Comparison of ENCODE assay signal across 36 cellular contexts in genomic region chr4:126871810-126872209, GRCh38.
"Had no signal": no experiment of that assay in that cellular context is flagged by ENCODE, and none has a peak within 500 bp of the region (broad histone marks: within the 10 kb centered on the region; RNA-seq: fewer than 3 reads in every experiment).

No MANE protein-coding gene starts in this region.

- H3K27ac ChIP-seq: adrenal gland, body of pancreas, brain microvascular endothelial cell, breast epithelium, VCaP had no signal

- DNase-seq: activated B cell treated with CpG ODN at 0.5 μM for 24 hours; activated CD4-positive, alpha-beta memory T cell treated with anti-CD3 and anti-CD28 coated beads for 36 hours; activated CD4-positive, alpha-beta T cell treated with anti-CD3 and anti-CD28 coated beads for 4 hours; activated CD4-positive, alpha-beta T cell treated with anti-CD3 and anti-CD28 coated beads, Interleukin-2, amount 10 ng/mL, durations not matched to agents 24 days and 14 days; activated CD4-positive, alpha-beta T cell treated with anti-CD3 and anti-CD28 coated beads, Interleukin-2, amount 50 U/mL, for 1 hour; activated CD4-positive, alpha-beta T cell treated with anti-CD3 and anti-CD28 coated beads, Interleukin-2, amount 50 U/mL, for 4 hours; activated CD4-positive, CD25-positive, alpha-beta regulatory T cell treated with anti-CD3 and anti-CD28 coated beads, Interleukin-2, amount 50 U/mL, for 72 hours; activated CD8-positive, alpha-beta memory T cell treated with anti-CD3 and anti-CD28 coated beads, Interleukin-2, amount 50 U/mL, for 4 hours; activated CD8-positive, alpha-beta T cell treated with anti-CD3 and anti-CD28 coated beads for 36 hours; activated effector memory CD4-positive, alpha-beta T cell treated with anti-CD3 and anti-CD28 coated beads, Interleukin-2, amount 50 U/mL, for 16 hours; activated gamma-delta T cell treated with Interleukin-2 at 50 U/mL for 16 hours; activated naive CD4-positive, alpha-beta T cell; activated naive CD4-positive, alpha-beta T cell treated with anti-CD3 and anti-CD28 coated beads for 36 hours; activated naive CD4-positive, alpha-beta T cell treated with anti-CD3 and anti-CD28 coated beads, Interleukin-2, amount 50 U/mL, for 16 hours; activated naive CD8-positive, alpha-beta T cell treated with anti-CD3 and anti-CD28 coated beads for 36 hours; activated T-cell treated with anti-CD3 and anti-CD28 coated beads for 4 hours; activated T-cell treated with anti-CD3 and anti-CD28 coated beads, Interleukin-2, amount 50 U/mL, for 1 hour; activated T-cell treated with anti-CD3 and anti-CD28 coated beads, Interleukin-2, amount 50 U/mL, for 4 hours; activated T-cell treated with anti-CD3 and anti-CD28 coated beads, Interleukin-2, amount 50 U/mL, for 72 hours; adrenal gland; amniotic stem cell; aorta; body of pancreas; brain microvascular endothelial cell; central memory CD4-positive, alpha-beta T cell; T-helper 17 cell; T-helper 9 cell had no signal

- H3K27ac Mint-ChIP-seq: activated B cell treated with CpG ODN at 0.5 μM for 24 hours; activated CD4-positive, alpha-beta memory T cell treated with anti-CD3 and anti-CD28 coated beads for 36 hours; activated CD4-positive, alpha-beta T cell treated with anti-CD3 and anti-CD28 coated beads, Interleukin-2, amount 10 ng/mL, durations not matched to agents 24 days and 14 days; activated CD8-positive, alpha-beta T cell treated with anti-CD3 and anti-CD28 coated beads for 36 hours; activated naive CD4-positive, alpha-beta T cell treated with anti-CD3 and anti-CD28 coated beads for 36 hours; activated naive CD4-positive, alpha-beta T cell treated with anti-CD3 and anti-CD28 coated beads, Interleukin-2, amount 50 U/mL, for 72 hours; activated naive CD8-positive, alpha-beta T cell treated with anti-CD3 and anti-CD28 coated beads for 36 hours; activated T-cell treated with anti-CD3 and anti-CD28 coated beads, Interleukin-2, amount 50 U/mL, for 72 hours; activated T-helper 1 cell treated with anti-CD3 and anti-CD28 coated beads, Interleukin-12 subunit alpha, Interleukin-12 subunit beta, Interleukin-2, Interleukin-4 antibody, amounts not matched to agents 30 ng/mL and 10 ng/mL and 1 ng/mL, durations not matched to agents 14 hours and 24 hours and 36 hours; activated T-helper 17 cell treated with anti-CD3 and anti-CD28 coated beads, Interleukin-2, amount 50 U/mL, for 72 hours; T-helper 17 cell; T-helper 2 cell treated with Interferon-gamma antibody and Interleukin-4, amounts not matched to agents 5 μg/mL and 100 μg/mL, for 36 hours had no signal

- FAIRE-seq: astrocyte, colon, TTC549 had no signal

- ATAC-seq: activated CD8-positive, alpha-beta T cell treated with anti-CD3 and anti-CD28 coated beads for 36 hours; activated naive CD4-positive, alpha-beta T cell treated with anti-CD3 and anti-CD28 coated beads, Interleukin-2, amount 50 U/mL, for 72 hours; activated T-cell treated with anti-CD3 and anti-CD28 coated beads, Interleukin-2, amount 50 U/mL, for 4 hours; activated T-cell treated with anti-CD3 and anti-CD28 coated beads, Interleukin-2, amount 50 U/mL, for 72 hours; activated T-helper 17 cell treated with anti-CD3 and anti-CD28 coated beads, Interleukin-2, amount 50 U/mL, for 72 hours; body of pancreas; T-helper 17 cell had no signal

- H3K9me3 ChIP-seq: body of pancreas had no signal

- H3K4me1 ChIP-seq: adrenal gland, body of pancreas, breast epithelium had no signal

- H3K27me3 ChIP-seq: adrenal gland, body of pancreas, brain microvascular endothelial cell, breast epithelium had no signal

- H3K36me3 ChIP-seq: adrenal gland, brain microvascular endothelial cell had no signal

- H3K27me3 Mint-ChIP-seq: activated B cell treated with CpG ODN at 0.5 μM for 24 hours; activated CD4-positive, alpha-beta memory T cell treated with anti-CD3 and anti-CD28 coated beads for 36 hours; activated CD4-positive, alpha-beta T cell treated with anti-CD3 and anti-CD28 coated beads, Interleukin-2, amount 10 ng/mL, durations not matched to agents 24 days and 14 days; activated CD8-positive, alpha-beta T cell treated with anti-CD3 and anti-CD28 coated beads for 36 hours; activated naive CD8-positive, alpha-beta T cell treated with anti-CD3 and anti-CD28 coated beads for 36 hours; activated T-helper 17 cell treated with anti-CD3 and anti-CD28 coated beads, Interleukin-2, amount 50 U/mL, for 72 hours; T-helper 17 cell had no signal

- H3K4me3 ChIP-seq: adrenal gland, body of pancreas, breast epithelium had no signal

- H3K4me3 Mint-ChIP-seq: activated B cell treated with CpG ODN at 0.5 μM for 24 hours; activated CD4-positive, alpha-beta memory T cell treated with anti-CD3 and anti-CD28 coated beads for 36 hours; activated CD4-positive, alpha-beta T cell treated with anti-CD3 and anti-CD28 coated beads, Interleukin-2, amount 10 ng/mL, durations not matched to agents 24 days and 14 days; activated CD8-positive, alpha-beta T cell treated with anti-CD3 and anti-CD28 coated beads for 36 hours; activated naive CD4-positive, alpha-beta T cell treated with anti-CD3 and anti-CD28 coated beads for 36 hours; activated naive CD8-positive, alpha-beta T cell treated with anti-CD3 and anti-CD28 coated beads for 36 hours; activated T-cell treated with anti-CD3 and anti-CD28 coated beads, Interleukin-2, amount 50 U/mL, for 4 hours; activated T-cell treated with anti-CD3 and anti-CD28 coated beads, Interleukin-2, amount 50 U/mL, for 72 hours; activated T-helper 1 cell treated with anti-CD3 and anti-CD28 coated beads, Interleukin-12 subunit alpha, Interleukin-12 subunit beta, Interleukin-2, Interleukin-4 antibody, amounts not matched to agents 30 ng/mL and 10 ng/mL and 1 ng/mL, durations not matched to agents 14 hours and 24 hours and 36 hours; activated T-helper 17 cell treated with anti-CD3 and anti-CD28 coated beads, Interleukin-2, amount 50 U/mL, for 72 hours; T-helper 17 cell; T-helper 2 cell treated with Interferon-gamma antibody and Interleukin-4, amounts not matched to agents 5 μg/mL and 100 μg/mL, for 36 hours had no signal

- H3K36me3 Mint-ChIP-seq: activated CD4-positive, alpha-beta memory T cell treated with anti-CD3 and anti-CD28 coated beads for 36 hours; activated naive CD8-positive, alpha-beta T cell treated with anti-CD3 and anti-CD28 coated beads for 36 hours had no signal

- H3K4me1 Mint-ChIP-seq: activated B cell treated with CpG ODN at 0.5 μM for 24 hours; activated CD4-positive, alpha-beta T cell treated with anti-CD3 and anti-CD28 coated beads, Interleukin-2, amount 10 ng/mL, durations not matched to agents 24 days and 14 days; activated naive CD8-positive, alpha-beta T cell treated with anti-CD3 and anti-CD28 coated beads for 36 hours; activated T-helper 17 cell treated with anti-CD3 and anti-CD28 coated beads, Interleukin-2, amount 50 U/mL, for 72 hours; T-helper 17 cell had no signal
